Comparison of ENCODE assay signal across 9 cellular contexts in genomic region chr7:95509199-95509598, GRCh38. TPM values are rescaled to one million over a fixed set of nuclear protein-coding genes. Genes with fewer than 3 reads are reported as not detected.
DNase-seq lines count a peak whose midpoint lies in the region; ATAC-seq and TF ChIP-seq lines count a peak whose summit lies in the region.
"Had no signal": no experiment of that assay in that cellular context is flagged by ENCODE, and none has a peak within 500 bp of the region (broad histone marks: within the 10 kb centered on the region; RNA-seq: fewer than 3 reads in every experiment).

No MANE protein-coding gene starts in this region.

- H3K4ac ChIP-seq in H9 (ENCODE audit: low read depth, low read length): no peak overlapping the region

- H2BK12ac ChIP-seq in H9 (ENCODE audit: insufficient read length, low read depth, low read length): no peak overlapping the region

- no peak overlapping the region for H3K23ac ChIP-seq in H9 (ENCODE audit: insufficient read length, low read depth, low read length)

- no peaks in the 10 kb centered on the region for H4K20me1 ChIP-seq in H9 (ENCODE audit: control insufficient read depth, insufficient read depth, insufficient read length)

- no peak overlapping the region for H2AFZ ChIP-seq in H9 (ENCODE audit: low read length)
- H2AFZ ChIP-seq: parathyroid adenoma had no signal

- no peak overlapping the region for H3K56ac ChIP-seq in H9 (ENCODE audit: insufficient read length, low read depth, low read length)

- DNase-seq in COLO829 (ENCODE audit: low spot score) (peak; percentile 84), H9 (peak; percentile 50), NCI-H2171 treated with DMSO at 0.1 percent for 48 hours (lab: John Stamatoyannopoulos, UW) (peak; percentile 23), ecto neural progenitor cell (ENCODE audit: low spot score) (peak; percentile 79), NOMO-1 (lab: John Stamatoyannopoulos, UW; ENCODE audit: unreplicated experiment in 2 of 2) (no peak)
- no peak for DNase-seq in stimulated activated effector memory CD8-positive, alpha-beta T cell treated with anti-CD3 and anti-CD28 coated beads, Interleukin-12 subunit alpha, Interleukin-12 subunit beta, amount 100 ng/mL, for 72 hours (ENCODE audit: low spot score in 2 of 2)

- no peaks in the 10 kb centered on the region for H3K9me3 Mint-ChIP-seq in H9
- no peaks in the 10 kb centered on the region for H3K9me3 Mint-ChIP-seq in stimulated activated effector memory CD8-positive, alpha-beta T cell treated with anti-CD3 and anti-CD28 coated beads, Interleukin-12 subunit alpha, Interleukin-12 subunit beta, amount 100 ng/mL, for 72 hours

- no peaks in the 10 kb centered on the region for H3K9me3 ChIP-seq in H9 (ENCODE audit: control insufficient read depth, low read depth, low read length)

- H3K36me3 Mint-ChIP-seq in H9 (ENCODE audit: insufficient read depth in 1 of 3, low read depth in 3 of 3): no peaks in the 10 kb centered on the region
- H3K36me3 Mint-ChIP-seq in stimulated activated effector memory CD8-positive, alpha-beta T cell treated with anti-CD3 and anti-CD28 coated beads, Interleukin-12 subunit alpha, Interleukin-12 subunit beta, amount 100 ng/mL, for 72 hours: no peaks in the 10 kb centered on the region

- no peak overlapping the region for H3K4me3 Mint-ChIP-seq in H9
- no peak overlapping the region for H3K4me3 Mint-ChIP-seq in stimulated activated effector memory CD8-positive, alpha-beta T cell treated with anti-CD3 and anti-CD28 coated beads, Interleukin-12 subunit alpha, Interleukin-12 subunit beta, amount 100 ng/mL, for 72 hours

- no peak overlapping the region for H3K18ac ChIP-seq in H9 (ENCODE audit: insufficient read length, low read depth, low read length)

- H3K4me1 ChIP-seq in H9 (ENCODE audit: insufficient read depth, low read length): 0 out of 2 replicates have a peak, but pooled peaks cover 4% of the 10 kb centered on the region
- H3K4me1 ChIP-seq: parathyroid adenoma had no signal

- no peak overlapping the region for H2BK20ac ChIP-seq in H9 (ENCODE audit: low read depth, low read length, poor library complexity, severe bottlenecking)

- TF ChIP-seq CTCF in H9 (conservative IDR thresholded peaks at IDR 0.05): no peak

- ATAC-seq in stimulated activated effector memory CD8-positive, alpha-beta T cell treated with anti-CD3 and anti-CD28 coated beads, Interleukin-12 subunit alpha, Interleukin-12 subunit beta, amount 100 ng/mL, for 72 hours: peak; percentile 34
- no peak for ATAC-seq in GM21723 (IDR thresholded peaks at IDR 0.05; ENCODE audit: unreplicated experiment)
- ATAC-seq in GM19023 (IDR thresholded peaks at IDR 0.05; ENCODE audit: unreplicated experiment): no peak

- no peak overlapping the region for H4K5ac ChIP-seq in H9 (ENCODE audit: insufficient read length, low read depth, low read length)

- no peak overlapping the region for H2BK120ac ChIP-seq in H9 (ENCODE audit: low read depth, low read length, poor library complexity, severe bottlenecking)

- no peak overlapping the region for H3K14ac ChIP-seq in H9 (ENCODE audit: insufficient read depth, low read length)

- no peak overlapping the region for H2AK5ac ChIP-seq in H9 (ENCODE audit: insufficient read length, low read length)

- no peak overlapping the region for H4K8ac ChIP-seq in H9 (replicated peaks; ENCODE audit: insufficient read length, low read depth, low read length)

- no peak overlapping the region for H3K27ac ChIP-seq in H9 (ENCODE audit: insufficient read length, low read depth, low read length)
- H3K27ac ChIP-seq: parathyroid adenoma had no signal

- no peak overlapping the region for H2BK5ac ChIP-seq in H9 (ENCODE audit: insufficient read length, low read length)

- H3K27ac Mint-ChIP-seq in H9: no peak overlapping the region
- no peak overlapping the region for H3K27ac Mint-ChIP-seq in stimulated activated effector memory CD8-positive, alpha-beta T cell treated with anti-CD3 and anti-CD28 coated beads, Interleukin-12 subunit alpha, Interleukin-12 subunit beta, amount 100 ng/mL, for 72 hours

- H3K23me2 ChIP-seq in H9 (ENCODE audit: insufficient read length, low read depth, low read length, poor library complexity, severe bottlenecking): no peaks in the 10 kb centered on the region

- peaks cover 12 to 21% of the 10 kb centered on the region in 2 experiments for H3K4me1 Mint-ChIP-seq in H9
- no peaks in the 10 kb centered on the region for H3K4me1 Mint-ChIP-seq in stimulated activated effector memory CD8-positive, alpha-beta T cell treated with anti-CD3 and anti-CD28 coated beads, Interleukin-12 subunit alpha, Interleukin-12 subunit beta, amount 100 ng/mL, for 72 hours

- no peaks in the 10 kb centered on the region for H3K27me3 ChIP-seq in H9 (ENCODE audit: insufficient read depth, low read length)

- no peak overlapping the region for H4K91ac ChIP-seq in H9 (ENCODE audit: insufficient read length, low read depth, low read length)

- no CpG with 5 or more reads among the region's 5 CpGs for WGBS in H9 (ENCODE audit: extremely low coverage, insufficient read length, low lambda C conversion rate)

- no peak overlapping the region for H3T11ph ChIP-seq in H9 (ENCODE audit: low read length)

- no peaks in the 10 kb centered on the region for H3K79me1 ChIP-seq in H9 (ENCODE audit: insufficient read depth, low read depth, low read length, poor library complexity, severe bottlenecking)

- H3K9ac ChIP-seq in H9 (ENCODE audit: extremely low read depth, insufficient read length, low read length): no peak overlapping the region
- H3K9ac ChIP-seq: parathyroid adenoma had no signal

- no peak overlapping the region for H3K4me2 ChIP-seq in H9 (ENCODE audit: insufficient read depth, insufficient read length, low read length)

- no peak overlapping the region for H2BK15ac ChIP-seq in H9 (ENCODE audit: low read depth, low read length)

- no peaks in the 10 kb centered on the region for H3K79me2 ChIP-seq in H9 (ENCODE audit: insufficient read depth, low read length)
- H3K79me2 ChIP-seq: parathyroid adenoma had no signal

- no peaks in the 10 kb centered on the region for H3K27me3 Mint-ChIP-seq in H9 (ENCODE audit: low read depth)

RNA-seq across cellular contexts. Expression of gene ASB4, which starts 23.5 kb away (rescaled TPM):
- total RNA-seq in H9 (2021): not detected in 2 replicates

Comparison
In these comparisons a context has a peak if more than half of its experiments do, and no peak if none do; other contexts are left out.
1. DNase-seq: peak in COLO829 (single experiment), H9 (single experiment), NCI-H2171 treated with DMSO at 0.1 percent for 48 hours (single experiment) and ecto neural progenitor cell (single experiment); none in stimulated activated effector memory CD8-positive, alpha-beta T cell treated with anti-CD3 and anti-CD28 coated beads, Interleukin-12 subunit alpha, Interleukin-12 subunit beta, amount 100 ng/mL, for 72 hours (0 of 2) and NOMO-1 (0 of 2).